ENCODE assay signal across 8 cellular contexts in the genomic region with DNA sequence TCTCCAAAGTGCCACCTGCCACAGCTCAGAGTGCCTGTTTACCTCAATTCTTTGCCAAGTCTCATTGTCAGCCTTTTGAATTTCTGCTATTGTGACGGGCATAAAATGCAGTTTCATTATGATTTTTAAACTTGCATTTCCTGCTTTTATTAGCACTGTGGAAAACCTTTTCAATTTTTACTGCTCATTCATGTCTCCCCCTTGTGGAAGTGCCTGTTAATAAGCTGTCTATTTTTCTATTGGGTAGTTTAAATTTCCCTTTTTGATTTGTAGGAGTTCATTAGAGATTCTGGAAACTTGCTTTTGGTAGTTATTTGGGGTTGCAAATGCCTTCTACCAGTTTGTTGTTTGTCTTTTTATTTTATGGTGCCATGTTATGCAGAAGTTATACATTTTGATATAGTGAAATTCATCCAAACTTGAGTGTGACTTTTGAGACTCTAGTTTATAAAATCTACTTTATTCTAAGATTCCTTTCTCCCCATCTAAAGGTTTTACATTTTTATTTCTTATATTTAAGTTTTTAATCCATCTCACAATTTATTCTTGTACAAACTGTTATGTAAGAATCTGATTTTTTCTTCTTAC. TPM values are rescaled to one million over a fixed set of nuclear protein-coding genes. Genes with fewer than 3 reads are reported as not detected.
DNase-seq lines count a peak whose midpoint lies in the region; ATAC-seq and TF ChIP-seq lines count a peak whose summit lies in the region.

No MANE protein-coding gene starts in this region.

- no peaks in the 10 kb centered on the region for H3K27me3 Mint-ChIP-seq in activated naive CD4-positive, alpha-beta T cell treated with anti-CD3 and anti-CD28 coated beads, Interleukin-2, amount 10 ng/mL, durations not matched to agents 7 days and 5 days

- CTCF ChIA-PET in activated naive CD4-positive, alpha-beta T cell treated with anti-CD3 and anti-CD28 coated beads, Interleukin-2, amount 10 ng/mL, durations not matched to agents 7 days and 5 days (lab: Charles Lee) = interaction anchor here (0.8 to 2.8 kb wide), 7 partner anchors 18 to 321 kb away, joined by 3 to 12 read pairs (median 5); no protein-coding TSS in a partner anchor

- peak; percentile 72 for TF ChIP-seq CTCF in fibroblast of villous mesenchyme (IDR thresholded peaks at IDR 0.05; ENCODE audit: insufficient read depth, low read depth, low read length)

- H3K4me3 ChIP-seq in fibroblast of villous mesenchyme (ENCODE audit: low read depth, low read length) = no peak overlapping the region
- peak overlapping the region; percentile 58 for H3K4me3 ChIP-seq in skeletal muscle satellite cell (ENCODE audit: low read length)

- no peaks in the 10 kb centered on the region for H3K4me1 Mint-ChIP-seq in activated naive CD4-positive, alpha-beta T cell treated with anti-CD3 and anti-CD28 coated beads, Interleukin-2, amount 10 ng/mL, durations not matched to agents 7 days and 5 days

- no peaks in the 10 kb centered on the region for H3K9me3 ChIP-seq in skeletal muscle satellite cell (replicated peaks; ENCODE audit: low read length)

- no peaks in the 10 kb centered on the region for H3K36me3 ChIP-seq in skeletal muscle satellite cell (ENCODE audit: insufficient read depth, low read length)

- H3K4me2 ChIP-seq in skeletal muscle satellite cell (ENCODE audit: low read length) = peak overlapping the region; percentile 76

- no peak overlapping the region for H3K27ac Mint-ChIP-seq in activated naive CD4-positive, alpha-beta T cell treated with anti-CD3 and anti-CD28 coated beads, Interleukin-2, amount 10 ng/mL, durations not matched to agents 7 days and 5 days

- H3K9ac ChIP-seq in skeletal muscle satellite cell (ENCODE audit: low read depth, low read length) = peak overlapping the region; percentile 36

- no peaks in the 10 kb centered on the region for H3K9me3 Mint-ChIP-seq in activated naive CD4-positive, alpha-beta T cell treated with anti-CD3 and anti-CD28 coated beads, Interleukin-2, amount 10 ng/mL, durations not matched to agents 7 days and 5 days

- peaks cover 6% of the 10 kb centered on the region for H3K4me1 ChIP-seq in skeletal muscle satellite cell (ENCODE audit: control insufficient read depth, insufficient read depth, low read length)

- H3K4me3 Mint-ChIP-seq in activated naive CD4-positive, alpha-beta T cell treated with anti-CD3 and anti-CD28 coated beads, Interleukin-2, amount 10 ng/mL, durations not matched to agents 7 days and 5 days = no peak overlapping the region

- ATAC-seq in HG02884 (IDR thresholded peaks at IDR 0.05; ENCODE audit: unreplicated experiment) = no peak

- peak; percentile 24 for DNase-seq in NCI-H82 (lab: John Stamatoyannopoulos, UW)
- no peak for DNase-seq in NCI-H82 treated with DMSO at 0.1 percent for 48 hours (lab: John Stamatoyannopoulos, UW; ENCODE audit: unreplicated experiment)
- DNase-seq in RPMI7951 (ENCODE audit: low read depth) = peak; percentile 22
- DNase-seq in fibroblast of villous mesenchyme (ENCODE audit: low read depth) = peak; percentile 42
- no peak for DNase-seq in NCI-H2196 treated with DMSO at 0.1 percent for 48 hours (lab: John Stamatoyannopoulos, UW; ENCODE audit: unreplicated experiment)
- no peak for DNase-seq in activated naive CD4-positive, alpha-beta T cell treated with anti-CD3 and anti-CD28 coated beads, Interleukin-2, amount 10 ng/mL, durations not matched to agents 7 days and 5 days

- no peaks in the 10 kb centered on the region for H3K36me3 Mint-ChIP-seq in activated naive CD4-positive, alpha-beta T cell treated with anti-CD3 and anti-CD28 coated beads, Interleukin-2, amount 10 ng/mL, durations not matched to agents 7 days and 5 days

- no peaks in the 10 kb centered on the region for H3K27me3 ChIP-seq in skeletal muscle satellite cell (ENCODE audit: control insufficient read depth, insufficient read depth, low read length)

RNA-seq across cellular contexts. Expression of gene FRMD4B, which starts 53.9 kb away (rescaled TPM):
- 2.6 TPM in 2 replicates for total RNA-seq in RPMI7951 (2014; rRNA removed; shearing (Covaris generic))
- under 0.01 TPM in 2 replicates for total RNA-seq in fibroblast of villous mesenchyme
- total RNA-seq in skeletal muscle satellite cell (2012; rRNA removed) = 1.1 and 1.8 TPM in 2 replicates

Comparison
In these comparisons a context has a peak if more than half of its experiments do, and no peak if none do; other contexts are left out.
1. DNase-seq: peak in NCI-H82 (single experiment), RPMI7951 (single experiment) and fibroblast of villous mesenchyme (single experiment); none in NCI-H82 treated with DMSO at 0.1 percent for 48 hours (single experiment), NCI-H2196 treated with DMSO at 0.1 percent for 48 hours (single experiment) and activated naive CD4-positive, alpha-beta T cell treated with anti-CD3 and anti-CD28 coated beads, Interleukin-2, amount 10 ng/mL, durations not matched to agents 7 days and 5 days (single experiment).